ENCODE assay signal across 8 cellular contexts in the genomic region with DNA sequence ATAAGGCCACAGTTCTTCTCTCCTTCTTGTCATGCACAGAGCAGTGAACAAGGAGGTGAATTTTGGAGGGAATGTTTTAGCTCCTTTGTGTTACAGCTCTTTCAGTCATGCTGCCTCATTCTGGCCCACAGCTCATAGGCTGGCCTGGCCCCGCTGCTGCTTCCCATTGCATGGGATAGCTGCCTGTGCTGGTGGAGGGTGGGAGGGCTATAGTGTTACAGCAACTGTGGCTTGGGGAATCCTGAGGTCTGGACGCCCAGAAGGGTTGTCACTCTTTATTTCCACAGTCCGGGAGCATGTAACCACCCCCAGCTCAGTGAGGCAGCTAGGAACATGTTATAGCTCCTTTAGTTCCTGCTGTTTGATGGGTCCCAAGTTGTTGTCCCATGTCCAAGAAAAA.
"Had no signal": no experiment of that assay in that cellular context is flagged by ENCODE, and none has a peak within 500 bp of the region (broad histone marks: within the 10 kb centered on the region; RNA-seq: fewer than 3 reads in every experiment).

No MANE protein-coding gene starts in this region.

- ATAC-seq: HCT116, HepG2 had no signal

- H3K4me3 ChIP-seq: HAP-1 had no signal

- H3K9me3 ChIP-seq: HAP-1 had no signal

- H3K27ac ChIP-seq: HL-60 had no signal

- H3K4me3 Mint-ChIP-seq: HFFc6, IgD-negative memory B cell had no signal

- DNase-seq: GOT3, H7, HFFc6 had no signal

- H3K36me3 ChIP-seq: HAP-1 had no signal

- H3K27me3 Mint-ChIP-seq: IgD-negative memory B cell had no signal

- H3K4me1 ChIP-seq: HAP-1 had no signal

- H3K36me3 Mint-ChIP-seq: IgD-negative memory B cell had no signal

- H3K27ac Mint-ChIP-seq: HFFc6 had no signal
